In the genomic region with DNA sequence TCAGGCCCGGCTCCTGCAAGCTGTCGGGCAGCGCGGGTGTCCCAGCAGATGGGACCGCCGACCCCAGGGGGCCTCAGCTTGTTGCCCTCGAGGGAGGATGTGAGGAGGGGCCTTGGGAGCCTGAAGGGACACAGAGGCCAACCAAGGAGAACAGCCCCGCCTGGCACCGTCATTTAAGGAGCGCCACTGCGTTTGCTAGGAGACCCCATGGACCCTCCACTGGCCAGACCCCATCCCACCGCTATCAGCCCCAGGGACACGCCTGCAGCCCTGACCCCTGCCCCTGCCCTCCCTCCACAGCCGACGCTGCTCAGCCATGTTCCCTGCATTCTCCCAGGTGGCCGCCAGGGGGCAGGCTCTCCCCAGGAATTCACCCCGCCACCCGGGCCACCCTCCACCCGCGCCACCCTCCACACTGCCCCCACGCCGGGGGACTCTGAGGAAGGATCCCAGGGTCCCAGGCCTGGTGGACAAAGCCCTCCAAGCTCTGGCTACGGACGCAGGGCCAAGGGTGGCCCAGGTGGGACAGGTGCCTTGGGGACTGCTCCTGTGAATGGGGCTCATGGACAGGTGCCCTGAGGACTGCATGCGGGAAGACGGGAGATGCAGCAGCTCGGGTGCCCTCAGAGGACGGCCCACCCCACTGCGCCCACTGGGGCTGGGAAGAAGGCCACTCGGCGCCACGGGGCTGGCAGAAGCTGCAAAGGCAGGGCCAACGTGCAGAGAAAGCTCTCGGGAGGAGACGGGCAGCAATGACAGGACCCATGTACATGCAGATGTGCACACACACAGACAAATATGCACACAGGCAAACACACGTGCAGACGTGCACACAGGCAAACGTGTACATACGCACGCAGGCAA, we compare ENCODE assay signal across 8 cellular contexts. TPM values are rescaled to one million over a fixed set of nuclear protein-coding genes. Genes with fewer than 3 reads are reported as not detected.
A peak's percentile ranks its signal among the peaks of the same experiment; 100 is the strongest.
DNase-seq lines count a peak whose midpoint lies in the region; ATAC-seq, FAIRE-seq and TF ChIP-seq lines count a peak whose summit lies in the region.

No MANE protein-coding gene starts in this region.

- DNase-seq in A549 (ENCODE audit: low read depth in 1 of 2, low spot score in 1 of 2): peak in 1 of 2 experiments; percentile 57
- DNase-seq in SK-N-SH: peak; percentile 96
- DNase-seq in activated naive CD4-positive, alpha-beta T cell treated with anti-CD3 and anti-CD28 coated beads, Interleukin-2, amount 10 ng/mL, durations not matched to agents 7 days and 5 days: peak; percentile 84
- DNase-seq in heart right ventricle: peak; percentile 67 to 80
- DNase-seq in gastrocnemius medialis: peak in 1 of 2 donors; percentile 50
- no peak for DNase-seq in NCI-H2107 (lab: John Stamatoyannopoulos, UW)
- no peak for DNase-seq in RKO (ENCODE audit: low spot score)

- H3K4me1 Mint-ChIP-seq in activated naive CD4-positive, alpha-beta T cell treated with anti-CD3 and anti-CD28 coated beads, Interleukin-2, amount 10 ng/mL, durations not matched to agents 7 days and 5 days: peaks cover 4% of the 10 kb centered on the region

- WGBS in A549 (ENCODE audit: missing lambda C conversion rate): 58% methylated on average over 11 of the region's 40 CpGs
- 49% methylated on average over 19 of the region's 40 CpGs for WGBS in SK-N-SH (ENCODE audit: low lambda C conversion rate)
- WGBS in heart right ventricle, 2 donors: 43 to 46% methylated on average over 40 of the region's 40 CpGs

- no peaks in the 10 kb centered on the region for H3F3A ChIP-seq in SK-N-SH (replicated peaks; ENCODE audit: insufficient read depth)

- TF ChIP-seq EP300 in A549 (IDR thresholded peaks at IDR 0.05): no peak
- no peak for TF ChIP-seq EP300 in SK-N-SH (IDR thresholded peaks at IDR 0.05; ENCODE audit: borderline replicate concordance in 1 of 2, low read depth in 1 of 2, low read length in 1 of 2)

- in situ Hi-C loops in gastrocnemius medialis (cut with MboI; ENCODE audit: low sequenced_read_pairs in 4 of 4): no loop called here

- no peak overlapping the region for H3K4me3 ChIP-seq in A549
- H3K4me3 ChIP-seq in SK-N-SH (ENCODE audit: low read depth in 2 of 2, low read length in 1 of 2): peak overlapping the region in 1 of 2 experiments; percentile 48; a peak in 1 of 4 replicates
- H3K4me3 ChIP-seq in heart right ventricle: no peak overlapping the region
- no peak overlapping the region for H3K4me3 ChIP-seq in gastrocnemius medialis

- TF ChIP-seq RAD21 in A549 (conservative IDR thresholded peaks at IDR 0.05 in 1 of 2, IDR thresholded peaks at IDR 0.05 in 1 of 2) (peak; percentile 78 to 83), SK-N-SH (IDR thresholded peaks at IDR 0.05; ENCODE audit: low read length) (peak; percentile 80)

- CTCF ChIA-PET in A549 (lab: Yijun Ruan, JAX): interaction anchor here (0.7 to 3.5 kb wide), 25 partner anchors 8 to 304 kb away, joined by 3 to 30 read pairs (median 4); a partner anchor contains a TSS
- CTCF ChIA-PET in SK-N-SH (lab: Yijun Ruan, JAX): interaction anchor here (0.6 to 4.1 kb wide), 36 partner anchors 9 to 566 kb away, joined by 3 to 39 read pairs (median 4); a partner anchor contains a TSS
- CTCF ChIA-PET in activated naive CD4-positive, alpha-beta T cell treated with anti-CD3 and anti-CD28 coated beads, Interleukin-2, amount 10 ng/mL, durations not matched to agents 7 days and 5 days (lab: Charles Lee): interaction anchor here (0.6 to 4.4 kb wide), 6 partner anchors 31 to 290 kb away, joined by 3 to 21 read pairs (median 8); a partner anchor contains a TSS

- H4K20me1 ChIP-seq in SK-N-SH (ENCODE audit: insufficient read depth): peaks cover 8% of the 10 kb centered on the region

- ATAC-seq in A549: peak; percentile 67 to 81; a peak in 5 of 6 replicates
- ATAC-seq in GM18909 (IDR thresholded peaks at IDR 0.05; ENCODE audit: poor library complexity, unreplicated experiment): peak; percentile 40
- ATAC-seq in heart right ventricle: peak; percentile 26 to 43 (median 30)
- peak; percentile 19 to 57 for ATAC-seq in gastrocnemius medialis

- no peaks in the 10 kb centered on the region for H3K27me3 ChIP-seq in SK-N-SH (ENCODE audit: insufficient read depth)
- H3K27me3 ChIP-seq in heart right ventricle: peaks cover 0 to 1% (median 0%) of the 10 kb centered on the region in 7 donors
- no peaks in the 10 kb centered on the region for H3K27me3 ChIP-seq in gastrocnemius medialis

- intact Hi-C loops in heart right ventricle (cut with DNase I) (loop anchor here in 9 of 10 donors (1.0 to 10.0 kb wide), 6 partner anchors 33 to 539 kb away; a partner anchor contains a TSS), gastrocnemius medialis (cut with DNase I; ENCODE audit: low total_unique reads) (loop anchor here (1.0 to 10.0 kb wide), 2 partner anchors 34 to 159 kb away; a partner anchor contains a TSS)

- H3K9me2 ChIP-seq in SK-N-SH: no peaks in the 10 kb centered on the region

- H3K4me2 ChIP-seq in A549 (no peak overlapping the region), SK-N-SH (no peak overlapping the region)

- H3K9ac ChIP-seq in SK-N-SH: no peak overlapping the region

- H3K9me3 ChIP-seq in A549 (no peaks in the 10 kb centered on the region), SK-N-SH (no peaks in the 10 kb centered on the region), heart right ventricle (no peaks in the 10 kb centered on the region), gastrocnemius medialis (no peaks in the 10 kb centered on the region)

- TF ChIP-seq POLR2A in A549 (IDR thresholded peaks at IDR 0.05; ENCODE audit: low read length) (no peak), gastrocnemius medialis (IDR thresholded peaks at IDR 0.05) (no peak)

- H3K27me3 Mint-ChIP-seq in activated naive CD4-positive, alpha-beta T cell treated with anti-CD3 and anti-CD28 coated beads, Interleukin-2, amount 10 ng/mL, durations not matched to agents 7 days and 5 days: peaks cover 4% of the 10 kb centered on the region

- H2AFZ ChIP-seq in SK-N-SH (ENCODE audit: low read depth): no peak overlapping the region

- peaks cover 5% of the 10 kb centered on the region for H3K36me3 Mint-ChIP-seq in activated naive CD4-positive, alpha-beta T cell treated with anti-CD3 and anti-CD28 coated beads, Interleukin-2, amount 10 ng/mL, durations not matched to agents 7 days and 5 days

- H3K9me3 Mint-ChIP-seq in activated naive CD4-positive, alpha-beta T cell treated with anti-CD3 and anti-CD28 coated beads, Interleukin-2, amount 10 ng/mL, durations not matched to agents 7 days and 5 days: no peaks in the 10 kb centered on the region

- FAIRE-seq in A549 (lab: Jason Lieb, UNC): no peak

- TF ChIP-seq CTCF in A549 (IDR thresholded peaks at IDR 0.05) (peak; percentile 74), SK-N-SH (IDR thresholded peaks at IDR 0.05) (peak; percentile 85), heart right ventricle (IDR thresholded peaks at IDR 0.05) (peak; percentile 87 to 97 (median 95)), gastrocnemius medialis (IDR thresholded peaks at IDR 0.05 in 4 of 5, conservative IDR thresholded peaks at IDR 0.05 in 1 of 5) (peak; percentile 85 to 97 (median 97))

- no peaks in the 10 kb centered on the region for H3K79me2 ChIP-seq in SK-N-SH (ENCODE audit: insufficient read depth)

- H3K27ac ChIP-seq in A549 (no peak overlapping the region), SK-N-SH (ENCODE audit: low read depth in 2 of 2, low read length in 1 of 2) (no peak overlapping the region), heart right ventricle (peak overlapping the region in 3 of 10 donors; percentile 4 to 39 (median 11)), gastrocnemius medialis (no peak overlapping the region)

- POLR2A ChIA-PET in A549 (lab: Yijun Ruan, JAX) (no interaction called here), SK-N-SH (lab: Yijun Ruan, JAX) (no interaction called here)

- H3K36me3 ChIP-seq in SK-N-SH (replicated peaks in 1 of 2; ENCODE audit: control insufficient read depth in 1 of 2, insufficient read depth in 2 of 2, low read length in 1 of 2) (peaks cover 0 to 11% of the 10 kb centered on the region in 2 experiments), heart right ventricle (peaks cover 0 to 61% (median 22%) of the 10 kb centered on the region in 9 donors), gastrocnemius medialis (peaks cover 0 to 13% of the 10 kb centered on the region in 2 donors)

- peaks cover 13% of the 10 kb centered on the region for H3K4me1 ChIP-seq in A549
- peaks cover 0 to 2% of the 10 kb centered on the region in 2 experiments; a peak in 1 of 4 replicates for H3K4me1 ChIP-seq in SK-N-SH (ENCODE audit: control insufficient read depth in 1 of 2, insufficient read depth in 2 of 2, low read depth in 1 of 2, low read length in 1 of 2)
- H3K4me1 ChIP-seq in heart right ventricle: peaks cover 17 to 57% (median 42%) of the 10 kb centered on the region in 9 donors
- peaks cover 22 to 23% of the 10 kb centered on the region in 2 donors for H3K4me1 ChIP-seq in gastrocnemius medialis

- no peak overlapping the region for H3K27ac Mint-ChIP-seq in activated naive CD4-positive, alpha-beta T cell treated with anti-CD3 and anti-CD28 coated beads, Interleukin-2, amount 10 ng/mL, durations not matched to agents 7 days and 5 days

- no peak overlapping the region for H3K4me3 Mint-ChIP-seq in activated naive CD4-positive, alpha-beta T cell treated with anti-CD3 and anti-CD28 coated beads, Interleukin-2, amount 10 ng/mL, durations not matched to agents 7 days and 5 days

RNA-seq across cellular contexts. Expression of a gene that starts 34.4 kb away (rescaled TPM):
- polyA plus RNA-seq in A549 (2011; rRNA removed) (2.6 and 3.5 TPM in 2 replicates), A549 (2017; fragmentation: RNase III; extraction: RNeasy Plus Mini Kit Qiagen cat#74134 plus additional on column Dnase treatment) (8.1 to 9.5 TPM (median 9.3 TPM) in 3 replicates), SK-N-SH (2012; rRNA removed) (6.9 and 12.3 TPM in 2 replicates), heart right ventricle (10 to 100 TPM; 18.3 to 18.9 TPM)
- 4.9 and 7.4 TPM in 2 replicates for polyA plus RNA-seq in A549 (2012; cell fraction: cytosol; rRNA removed)
- polyA plus RNA-seq in A549 (2012; cell fraction: nucleus; rRNA removed): 10.6 and 12.2 TPM in 2 replicates
- polyA minus RNA-seq in A549 (2011; rRNA and poly(A)+ RNA removed): 14.5 and 17.1 TPM in 2 replicates
- polyA plus RNA-seq in SK-N-SH (2012; cell fraction: cytosol; rRNA removed): 4.4 and 6.9 TPM in 2 replicates
- polyA plus RNA-seq in SK-N-SH (2012; cell fraction: nucleus; rRNA removed): 12.2 and 15.0 TPM in 2 replicates
- total RNA-seq in heart right ventricle (10 to 100 TPM; 28.2 to 46.6 (median 36.3) TPM), gastrocnemius medialis (10 to 100 TPM in 3 of 4 donors, 1 to 10 TPM in 1; 8.2 to 18.0 (median 17.3) TPM)

RNA-seq across cellular contexts. Expression of a gene that starts 39.3 kb away (rescaled TPM):
- polyA plus RNA-seq in A549 (2011; rRNA removed): 6.4 and 8.3 TPM in 2 replicates
- 21.6 and 28.8 TPM in 2 replicates for polyA plus RNA-seq in A549 (2012; cell fraction: cytosol; rRNA removed)
- polyA plus RNA-seq in A549 (2012; cell fraction: nucleus; rRNA removed): 44.9 and 67.0 TPM in 2 replicates
- polyA plus RNA-seq in A549 (2017; fragmentation: RNase III; extraction: RNeasy Plus Mini Kit Qiagen cat#74134 plus additional on column Dnase treatment): 14.6 to 15.3 TPM (median 14.9 TPM) in 3 replicates
- 5.4 and 8.2 TPM in 2 replicates for polyA minus RNA-seq in A549 (2011; rRNA and poly(A)+ RNA removed)
- polyA plus RNA-seq in SK-N-SH (2012; rRNA removed): 27.8 and 36.4 TPM in 2 replicates
- polyA plus RNA-seq in SK-N-SH (2012; cell fraction: cytosol; rRNA removed): 11.9 and 22.7 TPM in 2 replicates
- 66.5 and 82.5 TPM in 2 replicates for polyA plus RNA-seq in SK-N-SH (2012; cell fraction: nucleus; rRNA removed)
- total RNA-seq in heart right ventricle: 10 to 100 TPM in 9 of 10 donors, 1 to 10 TPM in 1; 9.7 to 15.8 (median 12.1) TPM
- polyA plus RNA-seq in heart right ventricle: 10 to 100 TPM; 15.8 to 17.6 TPM
- 10 to 100 TPM; 19.5 to 28.4 (median 27.4) TPM for total RNA-seq in gastrocnemius medialis

RNA-seq across cellular contexts. Expression of a gene that starts 42.3 kb away (rescaled TPM):
- polyA plus RNA-seq in A549 (2011; rRNA removed): 2.3 and 4.0 TPM in 2 replicates
- 0.90 and 1.1 TPM in 2 replicates for polyA plus RNA-seq in A549 (2012; cell fraction: cytosol; rRNA removed)
- polyA plus RNA-seq in A549 (2012; cell fraction: nucleus; rRNA removed): 0.89 and 2.1 TPM in 2 replicates
- polyA plus RNA-seq in A549 (2017; fragmentation: RNase III; extraction: RNeasy Plus Mini Kit Qiagen cat#74134 plus additional on column Dnase treatment): 1.4 to 1.8 TPM (median 1.5 TPM) in 3 replicates
- polyA minus RNA-seq in A549 (2011; rRNA and poly(A)+ RNA removed): 2.1 and 3.7 TPM in 2 replicates
- 0.24 and 0.36 TPM in 2 replicates for polyA plus RNA-seq in SK-N-SH (2012; rRNA removed)
- 0.18 and 0.28 TPM in 2 replicates for polyA plus RNA-seq in SK-N-SH (2012; cell fraction: cytosol; rRNA removed)
- polyA plus RNA-seq in SK-N-SH (2012; cell fraction: nucleus; rRNA removed): 0.49 and 1.0 TPM in 2 replicates
- total RNA-seq in heart right ventricle: under 1 TPM in 3 of 10 donors, not detected in 7; 0.15 to 0.49 (median 0.34) TPM
- under 1 TPM in 1 of 2 donors, not detected in 1; 0.06 TPM for polyA plus RNA-seq in heart right ventricle
- 1 to 10 TPM in 3 of 4 donors, under 1 TPM in 1; 0.67 to 3.7 (median 1.7) TPM for total RNA-seq in gastrocnemius medialis

RNA-seq across cellular contexts. Expression of a gene that starts 59.2 kb away (rescaled TPM):
- polyA plus RNA-seq in A549 (2011; rRNA removed) (0.13 and 0.26 TPM in 2 replicates), A549 (2017; fragmentation: RNase III; extraction: RNeasy Plus Mini Kit Qiagen cat#74134 plus additional on column Dnase treatment) (0.49 to 0.62 TPM (median 0.49 TPM) in 3 replicates), SK-N-SH (2012; rRNA removed) (0.78 and 0.92 TPM in 2 replicates), heart right ventricle (1 to 10 TPM; 2.9 to 3.4 TPM)
- 0.59 and 1.00 TPM in 2 replicates for polyA plus RNA-seq in A549 (2012; cell fraction: cytosol; rRNA removed)
- polyA plus RNA-seq in A549 (2012; cell fraction: nucleus; rRNA removed): 0.91 and 1.0 TPM in 2 replicates
- polyA minus RNA-seq in A549 (2011; rRNA and poly(A)+ RNA removed): 0.10 and 0.12 TPM in 2 replicates
- 0.55 and 1.1 TPM in 2 replicates for polyA plus RNA-seq in SK-N-SH (2012; cell fraction: cytosol; rRNA removed)
- polyA plus RNA-seq in SK-N-SH (2012; cell fraction: nucleus; rRNA removed): 0.91 and 1.2 TPM in 2 replicates
- total RNA-seq in heart right ventricle (1 to 10 TPM; 1.6 to 4.0 (median 3.0) TPM), gastrocnemius medialis (1 to 10 TPM in 1 of 4 donors, under 1 TPM in 2, not detected in 1; 0.36 to 1.2 (median 0.51) TPM)

Comparison
In these comparisons a context has a peak if more than half of its experiments do, and no peak if none do; other contexts are left out.
1. DNase-seq: peak in SK-N-SH (single experiment), activated naive CD4-positive, alpha-beta T cell treated with anti-CD3 and anti-CD28 coated beads, Interleukin-2, amount 10 ng/mL, durations not matched to agents 7 days and 5 days (single experiment) and heart right ventricle (2 of 2); none in NCI-H2107 (single experiment) and RKO (single experiment).
2. Peak in every context shown above with its lines, with median percentiles within 50 percentile points of each other: ATAC-seq and CTCF ChIP-seq.